ENCODE assay signal across 21 cellular contexts in genomic region chr5:179862296-179862695, GRCh38. TPM values are rescaled to one million over a fixed set of nuclear protein-coding genes. Genes with fewer than 3 reads are reported as not detected.
A peak's percentile ranks its signal among the peaks of the same experiment; 100 is the strongest.
DNase-seq lines count a peak whose midpoint lies in the region; ATAC-seq and TF ChIP-seq lines count a peak whose summit lies in the region.
"Had no signal": no experiment of that assay in that cellular context is flagged by ENCODE, and none has a peak within 500 bp of the region (broad histone marks: within the 10 kb centered on the region; RNA-seq: fewer than 3 reads in every experiment).

No MANE protein-coding gene starts in this region.

- no peak overlapping the region for H2BK5ac ChIP-seq in IMR-90 (ENCODE audit: low read depth, low read length, poor library complexity, severe bottlenecking)

- ATAC-seq in IMR-90 (ENCODE audit: low read depth) (no peak), mucosa of descending colon (no peak)
- ATAC-seq: CD8-positive, alpha-beta T cell; HCT116; Right ventricle myocardium inferior; SK-N-SH treated with all-trans-retinoic acid at 6 μM for 48 hours had no signal

- WGBS in IMR-90 (ENCODE audit: extremely low coverage in 2 of 2, insufficient read length in 1 of 2), 2 experiments, result 100% methylated on average over 1 of the region's 2 CpGs; no CpG with 5 or more reads in 1 of the 2 experiments

- BruUV-seq in MCF 10A (replicated peaks; lab: Mats Ljungman, UMichigan) (TSS peak; percentile 22), IMR-90 (replicated peaks; lab: Mats Ljungman, UMichigan) (TSS peak; percentile 76)

- H3K27ac ChIP-seq in breast epithelium, result no peak overlapping the region
- H3K27ac ChIP-seq in IMR-90 (ENCODE audit: insufficient read depth, low read length), result no peak overlapping the region
- H3K27ac ChIP-seq: BLaER1, SJCRH30 had no signal

- H3K9me3 Mint-ChIP-seq in MCF 10A (ENCODE audit: unreplicated experiment), result no peaks in the 10 kb centered on the region
- no peaks in the 10 kb centered on the region for H3K9me3 Mint-ChIP-seq in endothelial cell (ENCODE audit: unreplicated experiment)
- H3K9me3 Mint-ChIP-seq: CD8-positive, alpha-beta T cell had no signal

- H4K8ac ChIP-seq in IMR-90 (ENCODE audit: low read depth in 2 of 2, low read length in 2 of 2), result no peak overlapping the region

- no peak overlapping the region for H2AFZ ChIP-seq in IMR-90 (replicated peaks; ENCODE audit: low read length, poor library complexity)

- peaks cover 48% of the 10 kb centered on the region for H3K36me3 Mint-ChIP-seq in MCF 10A (ENCODE audit: insufficient read depth, unreplicated experiment)
- H3K36me3 Mint-ChIP-seq in endothelial cell (ENCODE audit: low read depth, unreplicated experiment), result peaks cover 26% of the 10 kb centered on the region

- no peaks in the 10 kb centered on the region for H4K20me1 ChIP-seq in IMR-90 (ENCODE audit: insufficient read depth, low read length)

- H2AK5ac ChIP-seq in IMR-90 (ENCODE audit: low read depth, low read length), result no peak overlapping the region

- peaks cover 9% of the 10 kb centered on the region; the same call in 1 of the 2 replicates for H3K9me1 ChIP-seq in IMR-90 (ENCODE audit: insufficient read depth, low read length)

- peaks cover 12 to 26% of the 10 kb centered on the region in 2 experiments for H3K79me1 ChIP-seq in IMR-90 (ENCODE audit: low read depth in 1 of 2, low read length in 2 of 2)

- H3K36me3 ChIP-seq in breast epithelium (peaks cover 3% of the 10 kb centered on the region), IMR-90 (ENCODE audit: control insufficient read depth, insufficient read depth, low read length) (peaks cover 48% of the 10 kb centered on the region), mucosa of descending colon (ENCODE audit: low read depth) (peaks cover 4% of the 10 kb centered on the region)

- H3K4me2 ChIP-seq in IMR-90 (ENCODE audit: low read depth, low read length), result no peak overlapping the region
- H3K4me2 ChIP-seq: BLaER1 had no signal

- TF ChIP-seq CTCF in MCF 10A (IDR thresholded peaks at IDR 0.05; ENCODE audit: unreplicated experiment), result no peak
- no peak for TF ChIP-seq CTCF in breast epithelium (IDR thresholded peaks at IDR 0.05)
- TF ChIP-seq CTCF in IMR-90 (conservative IDR thresholded peaks at IDR 0.05; ENCODE audit: low read depth, low read length), result no peak
- no peak for TF ChIP-seq CTCF in endothelial cell (IDR thresholded peaks at IDR 0.05; ENCODE audit: unreplicated experiment)
- no peak for TF ChIP-seq CTCF in mucosa of descending colon (IDR thresholded peaks at IDR 0.05)

- H4K91ac ChIP-seq in IMR-90 (ENCODE audit: insufficient read depth, low read depth, low read length), result no peak overlapping the region

- POLR2A ChIA-PET in MCF 10A (lab: Yijun Ruan, JAX), result interaction anchor here (0.9 to 3.2 kb wide), 7 partner anchors 8 to 52 kb away, joined by 3 to 18 read pairs (median 6); partner anchors contain the start of gene SQSTM1
- POLR2A ChIA-PET in IMR-90 (lab: Charles Lee; ENCODE audit: unreplicated experiment), result no interaction called here

- dilution Hi-C loops in IMR-90 (cut with HindIII; ENCODE audit: low sequenced_read_pairs, unreplicated experiment), result no loop called here

- H3K27me3 ChIP-seq in breast epithelium, result no peaks in the 10 kb centered on the region
- H3K27me3 ChIP-seq in IMR-90 (ENCODE audit: control insufficient read depth, insufficient read depth, low read length), result no peaks in the 10 kb centered on the region
- H3K27me3 ChIP-seq: BLaER1, SJCRH30 had no signal

- H3K27ac Mint-ChIP-seq in MCF 10A (ENCODE audit: low read depth, unreplicated experiment) (no peak overlapping the region), endothelial cell (ENCODE audit: unreplicated experiment) (no peak overlapping the region)
- H3K27ac Mint-ChIP-seq: CD8-positive, alpha-beta T cell had no signal

- H2AK9ac ChIP-seq in IMR-90 (replicated peaks; ENCODE audit: low read depth, low read length, poor library complexity), result no peak overlapping the region

- H3K4ac ChIP-seq in IMR-90 (ENCODE audit: low read depth, low read length), result no peak overlapping the region

- in situ Hi-C loops in IMR-90 (cut with MboI; ENCODE audit: low sequenced_read_pairs), result no loop called here

- H4K5ac ChIP-seq in IMR-90 (ENCODE audit: low read depth, low read length), result no peak overlapping the region

- no peak overlapping the region for H2BK15ac ChIP-seq in IMR-90 (ENCODE audit: low read depth, low read length)

- intact Hi-C loops in MCF 10A (cut with micrococcal nuclease) (no loop called here), breast epithelium (cut with DNase I; ENCODE audit: low total_unique reads) (no loop called here), IMR-90 (cut with micrococcal nuclease) (no loop called here), posterior vena cava (cut with DNase I) (no loop called here), mucosa of descending colon (cut with DNase I, micrococcal nuclease) (no loop called here)

- no peak overlapping the region for H3K14ac ChIP-seq in IMR-90 (replicated peaks; ENCODE audit: low read depth, low read length)

- no peak overlapping the region for H2BK120ac ChIP-seq in IMR-90 (ENCODE audit: low read depth, low read length)

- TF ChIP-seq POLR2A in breast epithelium (IDR thresholded peaks at IDR 0.05) (no peak), IMR-90 (IDR thresholded peaks at IDR 0.05; ENCODE audit: low read depth, low read length) (no peak)

- no peak for TF ChIP-seq RAD21 in IMR-90 (IDR thresholded peaks at IDR 0.05; ENCODE audit: low read length)

- no peak overlapping the region for H3K56ac ChIP-seq in IMR-90 (ENCODE audit: extremely low read depth, insufficient read depth, low read length)

- no peak overlapping the region for H3K18ac ChIP-seq in IMR-90 (ENCODE audit: low read depth, low read length)

- peaks cover 17% of the 10 kb centered on the region for H3K4me1 Mint-ChIP-seq in MCF 10A (ENCODE audit: insufficient read depth, unreplicated experiment)
- peaks cover 27% of the 10 kb centered on the region for H3K4me1 Mint-ChIP-seq in endothelial cell (ENCODE audit: unreplicated experiment)

- H3K4me3 Mint-ChIP-seq in MCF 10A (ENCODE audit: unreplicated experiment), result no peak overlapping the region
- H3K4me3 Mint-ChIP-seq in endothelial cell (ENCODE audit: unreplicated experiment), result peak overlapping the region; percentile 67
- H3K4me3 Mint-ChIP-seq: CD8-positive, alpha-beta T cell had no signal

- H3K9ac ChIP-seq in IMR-90 (ENCODE audit: low read depth, low read length), result no peak overlapping the region
- H3K9ac ChIP-seq: BLaER1 had no signal

- H3K23ac ChIP-seq in IMR-90 (ENCODE audit: low read depth, low read length), result no peak overlapping the region

- H3K9me3 ChIP-seq in breast epithelium (peaks cover 0 to 6% of the 10 kb centered on the region in 2 donors), IMR-90 (ENCODE audit: control insufficient read depth, insufficient read depth, low read length) (peaks cover 5% of the 10 kb centered on the region; the same call in 1 of the 2 replicates), mucosa of descending colon (no peaks in the 10 kb centered on the region)

- CTCF ChIA-PET in MCF 10A (lab: Yijun Ruan, JAX) (interaction anchor here (0.9 kb wide), 1 partner anchor 45 kb away, joined by 3 read pairs; no protein-coding TSS in a partner anchor), IMR-90 (lab: Yijun Ruan, JAX) (no interaction called here)

- H3K4me3 ChIP-seq in breast epithelium, result no peak overlapping the region
- no peak overlapping the region for H3K4me3 ChIP-seq in IMR-90 (ENCODE audit: insufficient read depth, low read depth, low read length)
- no peak overlapping the region for H3K4me3 ChIP-seq in mucosa of descending colon
- H3K4me3 ChIP-seq: BLaER1, SJCRH30 had no signal

- H2BK20ac ChIP-seq in IMR-90 (ENCODE audit: low read depth, low read length), result no peak overlapping the region

- DNase-seq in MCF 10A (ENCODE audit: unreplicated experiment), result no peak
- DNase-seq in breast epithelium (ENCODE audit: low spot score in 2 of 2), result no peak
- no peak for DNase-seq in IMR-90
- no peak for DNase-seq in endothelial cell (ENCODE audit: low spot score)
- peak; percentile 40 for DNase-seq in posterior vena cava (ENCODE audit: low spot score)
- no peak for DNase-seq in NCI-H510A treated with DMSO at 0.1 percent for 48 hours (lab: John Stamatoyannopoulos, UW)
- DNase-seq in mucosa of descending colon, result no peak
- no peak for DNase-seq in NCI-H510A (lab: John Stamatoyannopoulos, UW)
- DNase-seq: CD8-positive, alpha-beta T cell; NCI-H1092; NCI-H1417 treated with DMSO at 0.1 percent for 48 hours; NCI-H187 treated with DMSO at 0.1 percent for 48 hours; NCI-H2171 treated with DMSO at 0.1 percent for 48 hours; NCI-H345; NCI-H524 treated with DMSO at 0.1 percent for 48 hours; NCI-H774; SJCRH30 had no signal

- H3K4me1 ChIP-seq in breast epithelium (no peaks in the 10 kb centered on the region), IMR-90 (ENCODE audit: control insufficient read depth, insufficient read depth, low read length) (no peaks in the 10 kb centered on the region), mucosa of descending colon (ENCODE audit: low read depth) (no peaks in the 10 kb centered on the region)
- H3K4me1 ChIP-seq: SJCRH30 had no signal

- H3K27me3 Mint-ChIP-seq in MCF 10A (ENCODE audit: insufficient read depth, unreplicated experiment), result no peaks in the 10 kb centered on the region
- H3K27me3 Mint-ChIP-seq in endothelial cell (ENCODE audit: unreplicated experiment), result peaks cover 14% of the 10 kb centered on the region

RNA-seq across cellular contexts. Expression of gene MRNIP, which starts 3.7 kb away (rescaled TPM):
- total RNA-seq in MCF 10A (2022) (40.3 and 42.8 TPM in 2 replicates), breast epithelium (10 to 100 TPM; 32.3 to 67.2 (median 48.8) TPM), IMR-90 (2012; rRNA removed) (6.6 and 7.2 TPM in 2 replicates), endothelial cell (ENCODE audit: unreplicated experiment) (38.5 TPM), posterior vena cava (10 to 100 TPM; 17.3 to 20.1 TPM), mucosa of descending colon (10 to 100 TPM; 20.8 to 38.3 (median 27.5) TPM)
- 20.3 and 24.7 TPM in 2 replicates for polyA plus RNA-seq in IMR-90 (2012; rRNA removed)
- polyA plus RNA-seq in IMR-90 (2012; cell fraction: cytosol; rRNA removed), result 9.9 and 11.2 TPM in 2 replicates
- 140 and 168 TPM in 2 replicates for polyA plus RNA-seq in IMR-90 (2012; cell fraction: nucleus; rRNA removed; ENCODE audit: low replicate concordance)

RNA-seq across cellular contexts. Expression of gene SQSTM1, which starts 41.6 kb away (rescaled TPM):
- total RNA-seq in MCF 10A (2022) (612 and 1,251 TPM in 2 replicates), breast epithelium (100 to 1,000 TPM; 407 to 695 (median 462) TPM), IMR-90 (2012; rRNA removed) (168 and 184 TPM in 2 replicates), endothelial cell (ENCODE audit: unreplicated experiment) (82.2 TPM), posterior vena cava (100 to 1,000 TPM; 245 to 333 TPM), mucosa of descending colon (100 to 1,000 TPM; 302 to 348 (median 321) TPM)
- 152 and 201 TPM in 2 replicates for polyA plus RNA-seq in IMR-90 (2012; rRNA removed)
- polyA plus RNA-seq in IMR-90 (2012; cell fraction: cytosol; rRNA removed), result 153 and 219 TPM in 2 replicates
- 377 and 407 TPM in 2 replicates for polyA plus RNA-seq in IMR-90 (2012; cell fraction: nucleus; rRNA removed; ENCODE audit: low replicate concordance)

RNA-seq across cellular contexts. Expression of gene TBC1D9B, which starts 45.4 kb away (rescaled TPM):
- 162 and 166 TPM in 2 replicates for total RNA-seq in MCF 10A (2022)
- total RNA-seq in breast epithelium, result 100 to 1,000 TPM in 2 of 3 donors, 10 to 100 TPM in 1; 73.5 to 143 (median 105) TPM
- 18.3 and 58.6 TPM in 2 replicates for total RNA-seq in IMR-90 (2012; rRNA removed)
- polyA plus RNA-seq in IMR-90 (2012; rRNA removed), result 78.1 and 83.8 TPM in 2 replicates
- polyA plus RNA-seq in IMR-90 (2012; cell fraction: cytosol; rRNA removed), result 56.2 and 71.1 TPM in 2 replicates
- polyA plus RNA-seq in IMR-90 (2012; cell fraction: nucleus; rRNA removed; ENCODE audit: low replicate concordance), result 222 and 379 TPM in 2 replicates
- 138 TPM for total RNA-seq in endothelial cell (ENCODE audit: unreplicated experiment)
- total RNA-seq in posterior vena cava, result 10 to 100 TPM; 85.0 to 90.5 TPM
- total RNA-seq in mucosa of descending colon, result 100 to 1,000 TPM; 115 to 117 (median 116) TPM

RNA-seq across cellular contexts. Expression of gene MGAT4B, which starts 55.6 kb away (rescaled TPM):
- total RNA-seq in MCF 10A (2022), result 153 and 198 TPM in 2 replicates
- total RNA-seq in breast epithelium, result 10 to 100 TPM; 43.0 to 73.7 (median 54.6) TPM
- 53.9 and 73.7 TPM in 2 replicates for total RNA-seq in IMR-90 (2012; rRNA removed)
- polyA plus RNA-seq in IMR-90 (2012; rRNA removed), result 155 and 164 TPM in 2 replicates
- polyA plus RNA-seq in IMR-90 (2012; cell fraction: cytosol; rRNA removed), result 148 and 266 TPM in 2 replicates
- 388 and 999 TPM in 2 replicates for polyA plus RNA-seq in IMR-90 (2012; cell fraction: nucleus; rRNA removed; ENCODE audit: low replicate concordance)
- 163 TPM for total RNA-seq in endothelial cell (ENCODE audit: unreplicated experiment)
- 10 to 100 TPM; 54.6 to 62.8 TPM for total RNA-seq in posterior vena cava
- 100 to 1,000 TPM; 274 to 623 (median 476) TPM for total RNA-seq in mucosa of descending colon
